9 cellular contexts compared by ENCODE assay signal in genomic region chr19:14116525-14116917, GRCh38. TPM values are rescaled to one million over a fixed set of nuclear protein-coding genes. Genes with fewer than 3 reads are reported as not detected.
A peak's percentile ranks its signal among the peaks of the same experiment; 100 is the strongest.
DNase-seq lines count a peak whose midpoint lies in the region; ATAC-seq and TF ChIP-seq lines count a peak whose summit lies in the region.
"Had no signal": no experiment of that assay in that cellular context is flagged by ENCODE, and none has a peak within 500 bp of the region (broad histone marks: within the 10 kb centered on the region; RNA-seq: fewer than 3 reads in every experiment).

No MANE protein-coding gene starts in this region.

- H3K27me3 Mint-ChIP-seq in MCF 10A (ENCODE audit: insufficient read depth, unreplicated experiment): no peaks in the 10 kb centered on the region

- H3K27me3 ChIP-seq in heart right ventricle (no peaks in the 10 kb centered on the region), mononuclear cell (ENCODE audit: insufficient read depth, low read length) (no peaks in the 10 kb centered on the region), vagina (no peaks in the 10 kb centered on the region)

- H3K36me3 ChIP-seq in heart right ventricle (peaks cover 0 to 2% (median 0%) of the 10 kb centered on the region in 9 donors), vagina (no peaks in the 10 kb centered on the region)

- no TSS peak for BruUV-seq in MCF 10A (replicated peaks; lab: Mats Ljungman, UMichigan)

- intact Hi-C loops in heart right ventricle (cut with DNase I) (loop anchor here in 8 of 10 donors (2.0 to 5.0 kb wide), 3 partner anchors 26 to 39 kb away; partner anchors contain the start of gene SAMD1 (in 1 of the 8)), left cardiac atrium (cut with DNase I) (loop anchor here in 1 of 2 donors (5.0 kb wide), 1 partner anchor 34 kb away; no protein-coding TSS in a partner anchor), MCF 10A (cut with micrococcal nuclease) (loop anchor here (5.0 kb wide), 1 partner anchor 34 kb away; no protein-coding TSS in a partner anchor), vagina (cut with DNase I) (loop anchor here (5.0 kb wide), 1 partner anchor 34 kb away; no protein-coding TSS in a partner anchor)

- no peaks in the 10 kb centered on the region for H3K9me3 ChIP-seq in heart right ventricle
- no peaks in the 10 kb centered on the region for H3K9me3 ChIP-seq in mononuclear cell (ENCODE audit: low read depth, low read length)
- no peaks in the 10 kb centered on the region for H3K9me3 ChIP-seq in vagina

- H3K4me3 Mint-ChIP-seq in MCF 10A (ENCODE audit: unreplicated experiment): peak overlapping the region; percentile 83

- no peaks in the 10 kb centered on the region for H3K9me3 Mint-ChIP-seq in MCF 10A (ENCODE audit: unreplicated experiment)

- POLR2A ChIA-PET in MCF 10A (lab: Yijun Ruan, JAX) (interaction anchor here (0.9 to 1.6 kb wide), 2 partner anchors 22 to 26 kb away, joined by 3 to 4 read pairs; no protein-coding TSS in a partner anchor), GM10248 (lab: Yijun Ruan, JAX) (no interaction called here)

- H3K4me1 Mint-ChIP-seq in MCF 10A (ENCODE audit: insufficient read depth, unreplicated experiment): peaks cover 18% of the 10 kb centered on the region

- ATAC-seq in heart right ventricle: no peak
- no peak for ATAC-seq in left cardiac atrium
- ATAC-seq in GM18517 (IDR thresholded peaks at IDR 0.05; ENCODE audit: unreplicated experiment): no peak
- no peak for ATAC-seq in GM21576 (IDR thresholded peaks at IDR 0.05; ENCODE audit: unreplicated experiment)

- peaks cover 44 to 78% (median 74%) of the 10 kb centered on the region in 9 donors for H3K4me1 ChIP-seq in heart right ventricle
- peaks cover 75% of the 10 kb centered on the region for H3K4me1 ChIP-seq in mononuclear cell (ENCODE audit: insufficient read depth, low read length)
- H3K4me1 ChIP-seq in vagina: peaks cover 78% of the 10 kb centered on the region

- TF ChIP-seq CTCF in heart right ventricle (IDR thresholded peaks at IDR 0.05) (no peak), MCF 10A (IDR thresholded peaks at IDR 0.05; ENCODE audit: unreplicated experiment) (no peak), vagina (IDR thresholded peaks at IDR 0.05) (no peak), GM10248 (IDR thresholded peaks at IDR 0.05; ENCODE audit: control extremely low read depth, extremely low read depth, low read depth, missing control alignments) (no peak)

- CTCF ChIA-PET in MCF 10A (lab: Yijun Ruan, JAX): interaction anchor here (0.6 to 1.7 kb wide), 8 partner anchors 10 to 363 kb away, joined by 3 to 7 read pairs (median 3); no protein-coding TSS in a partner anchor
- CTCF ChIA-PET in GM10248 (lab: Yijun Ruan, JAX): interaction anchor here (1.2 to 6.6 kb wide), 7 partner anchors 10 to 235 kb away, joined by 4 to 50 read pairs (median 18); partner anchors contain the start of genes ASF1B and MISP3

- H3K27ac ChIP-seq in heart right ventricle (peak overlapping the region in 9 of 10 donors; percentile 93 to 100 (median 95)), vagina (peak overlapping the region; percentile 79)

- H3K36me3 Mint-ChIP-seq in MCF 10A (ENCODE audit: insufficient read depth, unreplicated experiment): no peaks in the 10 kb centered on the region

- DNase-seq in heart right ventricle: no peak
- no peak for DNase-seq in left cardiac atrium
- DNase-seq in MCF 10A (ENCODE audit: unreplicated experiment): no peak
- DNase-seq in vagina (ENCODE audit: extremely low spot score in 2 of 2): no peak
- no peak for DNase-seq in GM10248 (ENCODE audit: extremely low spot score)

- 1 to 4% methylated on average over 6 of the region's 6 CpGs for WGBS in heart right ventricle, 2 donors

- peak overlapping the region; percentile 21 for H3K27ac Mint-ChIP-seq in MCF 10A (ENCODE audit: low read depth, unreplicated experiment)

- H3K4me3 ChIP-seq in heart right ventricle (peak overlapping the region; percentile 83 to 96 (median 90)), mononuclear cell (ENCODE audit: low read length) (peak overlapping the region; percentile 70), vagina (peak overlapping the region; percentile 95 to 99)

- no peak for TF ChIP-seq POLR2A in vagina (IDR thresholded peaks at IDR 0.05)

RNA-seq across cellular contexts. Expression of gene PRKACA, which starts 1.0 kb away (rescaled TPM):
- total RNA-seq in heart right ventricle (100 to 1,000 TPM; 473 to 691 (median 518) TPM), left cardiac atrium (100 to 1,000 TPM; 348 to 418 TPM), MCF 10A (2022) (44.7 and 49.8 TPM in 2 replicates), mononuclear cell (62.0 TPM), vagina (28.0 TPM)
- 100 to 1,000 TPM; 196 to 214 TPM for polyA plus RNA-seq in heart right ventricle

RNA-seq across cellular contexts. Expression of gene ASF1B, which starts 19.9 kb away (rescaled TPM):
- 1 to 10 TPM in 3 of 10 donors, under 1 TPM in 7; 0.17 to 5.6 (median 0.63) TPM for total RNA-seq in heart right ventricle
- under 1 TPM; 0.59 to 0.90 TPM for polyA plus RNA-seq in heart right ventricle
- total RNA-seq in left cardiac atrium: 1 to 10 TPM in 1 of 2 donors, under 1 TPM in 1; 0.92 to 3.0 TPM
- 6.5 and 7.0 TPM in 2 replicates for total RNA-seq in MCF 10A (2022)
- 0.94 TPM for total RNA-seq in mononuclear cell
- 1.7 TPM for total RNA-seq in vagina

RNA-seq across cellular contexts. Expression of gene SAMD1, which starts 26.0 kb away (rescaled TPM):
- total RNA-seq in heart right ventricle (10 to 100 TPM; 26.7 to 53.0 (median 33.7) TPM), left cardiac atrium (10 to 100 TPM; 33.4 to 39.1 TPM), MCF 10A (2022) (12.9 and 19.8 TPM in 2 replicates), mononuclear cell (22.2 TPM), vagina (6.9 TPM)
- 10 to 100 TPM; 34.4 to 55.3 TPM for polyA plus RNA-seq in heart right ventricle

RNA-seq across cellular contexts. Expression of gene C19orf67, which starts 30.9 kb away (rescaled TPM):
- total RNA-seq in heart right ventricle (not detected), left cardiac atrium (not detected), MCF 10A (2022) (not detected in 2 replicates), mononuclear cell (not detected), vagina (not detected)
- not detected for polyA plus RNA-seq in heart right ventricle
- total RNA-seq: dermis microvascular lymphatic vessel endothelial cell had no signal

RNA-seq across cellular contexts. Expression of gene MISP3, which starts 43.9 kb away (rescaled TPM):
- total RNA-seq in heart right ventricle (10 to 100 TPM in 1 of 10 donors, 1 to 10 TPM in 9; 3.1 to 10.3 (median 5.9) TPM), left cardiac atrium (1 to 10 TPM; 4.6 to 5.7 TPM), MCF 10A (2022) (0.32 and 0.54 TPM in 2 replicates), mononuclear cell (1.7 TPM), vagina (2.7 TPM)
- 10 to 100 TPM in 1 of 2 donors, 1 to 10 TPM in 1; 5.7 to 12.4 TPM for polyA plus RNA-seq in heart right ventricle
